ENCODE assay signal across 29 cellular contexts in genomic region chr7:85622059-85622458, GRCh38.
"Had no signal": no experiment of that assay in that cellular context is flagged by ENCODE, and none has a peak within 500 bp of the region (broad histone marks: within the 10 kb centered on the region; RNA-seq: fewer than 3 reads in every experiment).

No MANE protein-coding gene starts in this region.

- H3K9me3 Mint-ChIP-seq: neural progenitor cell had no signal

- H3K4me3 Mint-ChIP-seq: naive thymus-derived CD8-positive, alpha-beta T cell; nephron; neural progenitor cell; stimulated activated naive CD8-positive, alpha-beta T cell treated with anti-CD3 and anti-CD28 coated beads, Interleukin-15, Interleukin-2, amounts not matched to agents 100 ng/mL and 50 ng/mL, for 24 hours had no signal

- H3K27ac ChIP-seq: hepatocyte, lower lobe of right lung, neural progenitor cell, ovary, suprapubic skin, thoracic aorta, tibial artery, upper lobe of right lung, uterus had no signal

- H3K27me3 Mint-ChIP-seq: naive thymus-derived CD8-positive, alpha-beta T cell; stimulated activated naive CD8-positive, alpha-beta T cell treated with anti-CD3 and anti-CD28 coated beads, Interleukin-15, Interleukin-2, amounts not matched to agents 100 ng/mL and 50 ng/mL, for 24 hours had no signal

- H3K36me3 Mint-ChIP-seq: naive thymus-derived CD8-positive, alpha-beta T cell; neural progenitor cell had no signal

- H3K4me1 Mint-ChIP-seq: naive thymus-derived CD8-positive, alpha-beta T cell; nephron; neural progenitor cell had no signal

- FAIRE-seq: islet of Langerhans, kidney had no signal

- DNase-seq: heart right ventricle; kidney; left colon; left lung; lower lobe of right lung; mammary epithelial cell; mesenchymal stem cell; naive thymus-derived CD8-positive, alpha-beta T cell; ovary; retina; right cardiac atrium; stimulated activated CD4-positive, alpha-beta T cell treated with anti-CD3 and anti-CD28 coated beads, Interleukin-12 subunit alpha, Interleukin-12 subunit beta, amount 100 ng/mL, for 4 hours; stimulated activated CD4-positive, alpha-beta T cell treated with anti-CD3 and anti-CD28 coated beads, Interleukin-15, amount 100 ng/mL, for 24 hours; stimulated activated CD4-positive, alpha-beta T cell treated with anti-CD3 and anti-CD28 coated beads, Interleukin-2, amount 100 ng/mL, for 24 hours; stimulated activated CD4-positive, alpha-beta T cell treated with anti-CD3 and anti-CD28 coated beads, Interleukin-4, amount 100 ng/mL, for 1 hour; stimulated activated naive CD4-positive, alpha-beta T cell; tibial artery; trophoblast cell; upper lobe of right lung; uterus had no signal

- H3K27ac Mint-ChIP-seq: naive thymus-derived CD8-positive, alpha-beta T cell; nephron; neural progenitor cell; progenitor cell of endocrine pancreas; stimulated activated naive CD8-positive, alpha-beta T cell treated with anti-CD3 and anti-CD28 coated beads, Interleukin-15, Interleukin-2, amounts not matched to agents 100 ng/mL and 50 ng/mL, for 24 hours had no signal

- H3K27me3 ChIP-seq: heart right ventricle, hepatocyte, left lung, neural progenitor cell, ovary, suprapubic skin, tibial artery, upper lobe of right lung, uterus had no signal

- H3K4me3 ChIP-seq: heart right ventricle, hepatocyte, left lung, lower lobe of right lung, neural progenitor cell, ovary, skin epidermis, suprapubic skin, tibial artery, upper lobe of right lung, uterus had no signal
